Comparison of ENCODE assay signal across 1 cellular context in genomic region chr4:188002346-188002745, GRCh38.
TF ChIP-seq lines count a peak whose summit lies in the region.

No MANE protein-coding gene starts in this region.

TF ChIP-seq in GM23338, 12 proteins besides CTCF, POLR2A, EP300 and RAD21 (continued from another document):
- TF ChIP-seq ZNF462 (CRISPR knock-in tag; IDR thresholded peaks at IDR 0.05) (no peak), CREB1 (CRISPR knock-in tag; IDR thresholded peaks at IDR 0.05; ENCODE audit: low read depth) (no peak)
